Comparison of ENCODE assay signal across 18 cellular contexts in the genomic region with DNA sequence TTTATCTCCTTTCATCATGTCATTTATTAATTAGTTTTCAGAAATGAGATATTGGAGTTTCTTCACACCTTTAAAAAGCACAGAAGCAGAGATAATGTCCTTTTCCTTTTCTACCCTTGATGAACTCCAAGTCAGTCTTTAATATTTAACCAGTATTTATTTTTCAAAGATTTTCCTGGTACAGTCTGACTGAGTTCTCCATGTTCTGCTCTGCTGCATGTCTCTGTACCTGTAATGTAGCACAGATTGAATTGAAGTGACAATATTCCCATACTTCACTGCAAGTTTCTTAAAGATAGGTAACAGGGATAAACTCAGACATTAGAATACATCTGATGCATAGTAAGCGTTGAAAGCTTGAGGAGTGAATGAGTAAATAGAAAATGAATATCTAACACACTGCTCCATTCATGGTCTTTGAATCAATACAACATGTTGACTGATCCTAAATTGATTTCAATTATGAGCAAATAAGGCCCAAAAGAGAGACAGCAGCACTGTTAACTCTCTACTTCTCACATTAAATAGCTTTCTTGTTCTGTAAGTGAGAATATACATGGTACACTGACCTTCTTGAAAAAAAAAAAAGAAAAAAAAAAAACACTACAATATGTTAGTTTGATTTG.
"Had no signal": no experiment of that assay in that cellular context is flagged by ENCODE, and none has a peak within 500 bp of the region (broad histone marks: within the 10 kb centered on the region; RNA-seq: fewer than 3 reads in every experiment).

No MANE protein-coding gene starts in this region.

- H3K4me3 ChIP-seq: lung, tibial artery had no signal

- H3K4me1 ChIP-seq: tibial artery had no signal

- H3K27me3 ChIP-seq: tibial artery had no signal

- H3K9me3 ChIP-seq: tibial artery had no signal

- DNase-seq: activated CD4-positive, alpha-beta T cell treated with anti-CD3 and anti-CD28 coated beads for 1 hour; activated CD4-positive, alpha-beta T cell treated with anti-CD3 and anti-CD28 coated beads, Interleukin-2, amount 50 U/mL, for 1 hour; activated gamma-delta T cell treated with Interleukin-2 at 50 U/mL for 16 hours; activated T-cell treated with anti-CD3 and anti-CD28 coated beads, Interleukin-2, amount 50 U/mL, for 1 hour; anterior cingulate cortex; effector CD8-positive, alpha-beta T cell; erythroblast; foreskin fibroblast; kidney; naive B cell; nucleus accumbens; small intestine; stimulated activated CD4-positive, alpha-beta T cell treated with anti-CD3 and anti-CD28 coated beads, Interleukin-2, amount 100 ng/mL, for 24 hours; stimulated activated naive CD8-positive, alpha-beta T cell treated with anti-CD3 and anti-CD28 coated beads, Interleukin-15, amount 100 ng/mL, for 72 hours; tibial artery had no signal

- H3K36me3 ChIP-seq: tibial artery had no signal

- ATAC-seq: sciatic nerve; stimulated activated effector memory CD8-positive, alpha-beta T cell treated with anti-CD3 and anti-CD28 coated beads, Interleukin-12 subunit alpha, Interleukin-12 subunit beta, amount 100 ng/mL, for 72 hours; stimulated activated naive CD8-positive, alpha-beta T cell treated with anti-CD3 and anti-CD28 coated beads, Interleukin-15, amount 100 ng/mL, for 72 hours had no signal

- H3K27ac ChIP-seq: tibial artery had no signal
